Comparison of ENCODE assay signal across 1 cellular context in the genomic region with DNA sequence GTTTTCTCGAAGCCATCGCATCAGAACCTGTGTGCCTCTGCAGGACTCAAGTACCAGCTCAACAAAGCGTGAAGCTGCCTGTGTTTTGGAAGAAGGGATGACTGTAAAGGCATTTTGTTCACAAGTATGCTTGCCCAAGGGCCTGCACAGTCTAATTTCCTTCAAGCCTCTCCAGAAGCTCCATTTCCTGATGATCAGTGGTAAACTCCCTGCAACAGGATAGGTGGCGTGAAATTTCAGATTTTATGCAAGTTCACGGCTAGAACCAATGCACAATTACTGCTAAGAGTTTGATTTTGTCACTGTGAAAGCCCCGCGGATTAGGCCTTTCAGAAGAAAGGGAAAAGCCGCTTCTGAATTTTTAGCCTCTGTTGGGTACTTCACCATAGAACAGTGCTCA.
TF ChIP-seq lines count a peak whose summit lies in the region.

No MANE protein-coding gene starts in this region.

TF ChIP-seq in GM23338, 12 proteins besides CTCF, POLR2A, EP300 and RAD21 (continued from another document):
- TF ChIP-seq, protein P1, sequence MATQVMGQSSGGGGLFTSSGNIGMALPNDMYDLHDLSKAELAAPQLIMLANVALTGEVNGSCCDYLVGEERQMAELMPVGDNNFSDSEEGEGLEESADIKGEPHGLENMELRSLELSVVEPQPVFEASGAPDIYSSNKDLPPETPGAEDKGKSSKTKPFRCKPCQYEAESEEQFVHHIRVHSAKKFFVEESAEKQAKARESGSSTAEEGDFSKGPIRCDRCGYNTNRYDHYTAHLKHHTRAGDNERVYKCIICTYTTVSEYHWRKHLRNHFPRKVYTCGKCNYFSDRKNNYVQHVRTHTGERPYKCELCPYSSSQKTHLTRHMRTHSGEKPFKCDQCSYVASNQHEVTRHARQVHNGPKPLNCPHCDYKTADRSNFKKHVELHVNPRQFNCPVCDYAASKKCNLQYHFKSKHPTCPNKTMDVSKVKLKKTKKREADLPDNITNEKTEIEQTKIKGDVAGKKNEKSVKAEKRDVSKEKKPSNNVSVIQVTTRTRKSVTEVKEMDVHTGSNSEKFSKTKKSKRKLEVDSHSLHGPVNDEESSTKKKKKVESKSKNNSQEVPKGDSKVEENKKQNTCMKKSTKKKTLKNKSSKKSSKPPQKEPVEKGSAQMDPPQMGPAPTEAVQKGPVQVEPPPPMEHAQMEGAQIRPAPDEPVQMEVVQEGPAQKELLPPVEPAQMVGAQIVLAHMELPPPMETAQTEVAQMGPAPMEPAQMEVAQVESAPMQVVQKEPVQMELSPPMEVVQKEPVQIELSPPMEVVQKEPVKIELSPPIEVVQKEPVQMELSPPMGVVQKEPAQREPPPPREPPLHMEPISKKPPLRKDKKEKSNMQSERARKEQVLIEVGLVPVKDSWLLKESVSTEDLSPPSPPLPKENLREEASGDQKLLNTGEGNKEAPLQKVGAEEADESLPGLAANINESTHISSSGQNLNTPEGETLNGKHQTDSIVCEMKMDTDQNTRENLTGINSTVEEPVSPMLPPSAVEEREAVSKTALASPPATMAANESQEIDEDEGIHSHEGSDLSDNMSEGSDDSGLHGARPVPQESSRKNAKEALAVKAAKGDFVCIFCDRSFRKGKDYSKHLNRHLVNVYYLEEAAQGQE (IDR thresholded peaks at IDR 0.05; ENCODE audit: unreplicated experiment) = no peak
- TF ChIP-seq, protein P2, sequence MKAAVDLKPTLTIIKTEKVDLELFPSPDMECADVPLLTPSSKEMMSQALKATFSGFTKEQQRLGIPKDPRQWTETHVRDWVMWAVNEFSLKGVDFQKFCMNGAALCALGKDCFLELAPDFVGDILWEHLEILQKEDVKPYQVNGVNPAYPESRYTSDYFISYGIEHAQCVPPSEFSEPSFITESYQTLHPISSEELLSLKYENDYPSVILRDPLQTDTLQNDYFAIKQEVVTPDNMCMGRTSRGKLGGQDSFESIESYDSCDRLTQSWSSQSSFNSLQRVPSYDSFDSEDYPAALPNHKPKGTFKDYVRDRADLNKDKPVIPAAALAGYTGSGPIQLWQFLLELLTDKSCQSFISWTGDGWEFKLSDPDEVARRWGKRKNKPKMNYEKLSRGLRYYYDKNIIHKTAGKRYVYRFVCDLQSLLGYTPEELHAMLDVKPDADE (IDR thresholded peaks at IDR 0.05) = no peak
- TF ChIP-seq JUNB (IDR thresholded peaks at IDR 0.05; ENCODE audit: unreplicated experiment) (no peak), POLR2AphosphoS5 (IDR thresholded peaks at IDR 0.05; ENCODE audit: low read depth) (no peak), CREB1 (CRISPR knock-in tag; IDR thresholded peaks at IDR 0.05; ENCODE audit: low read depth) (no peak)
